ENCODE assay signal across 22 cellular contexts in genomic region chr11:76825726-76826396, GRCh38. TPM values are rescaled to one million over a fixed set of nuclear protein-coding genes. Genes with fewer than 3 reads are reported as not detected.
DNase-seq lines count a peak whose midpoint lies in the region; ATAC-seq and TF ChIP-seq lines count a peak whose summit lies in the region.
"Had no signal": no experiment of that assay in that cellular context is flagged by ENCODE, and none has a peak within 500 bp of the region (broad histone marks: within the 10 kb centered on the region; RNA-seq: fewer than 3 reads in every experiment).

No MANE protein-coding gene starts in this region.

- no peak for ATAC-seq in activated naive CD8-positive, alpha-beta T cell treated with anti-CD3 and anti-CD28 coated beads, Interleukin-2, amount 10 ng/mL, durations not matched to agents 7 days and 5 days (ENCODE audit: low read depth)
- no peak for ATAC-seq in activated naive CD8-positive, alpha-beta T cell treated with anti-CD3 and anti-CD28 coated beads, Interleukin-2, amount 50 U/mL, for 24 hours
- no peak for ATAC-seq in upper lobe of left lung (ENCODE audit: low FRiP score in 2 of 2)
- ATAC-seq: body of pancreas; CD8-positive, alpha-beta T cell had no signal

- H3K27ac Mint-ChIP-seq in activated naive CD8-positive, alpha-beta T cell treated with anti-CD3 and anti-CD28 coated beads, Interleukin-2, amount 10 ng/mL, durations not matched to agents 7 days and 5 days, result peak overlapping the region; percentile 40
- H3K27ac Mint-ChIP-seq in activated naive CD8-positive, alpha-beta T cell treated with anti-CD3 and anti-CD28 coated beads, Interleukin-2, amount 50 U/mL, for 24 hours, result no peak overlapping the region
- H3K27ac Mint-ChIP-seq: activated naive CD4-positive, alpha-beta T cell treated with anti-CD3 and anti-CD28 coated beads for 36 hours; stimulated activated memory B cell treated with anti-CD40 and anti-IgM and Interleukin-4, amounts not matched to agents 10 μg/mL and 1 μg/mL and 100 μg/mL, for 72 hours; type B pancreatic cell had no signal

- H3K27me3 Mint-ChIP-seq in activated naive CD8-positive, alpha-beta T cell treated with anti-CD3 and anti-CD28 coated beads, Interleukin-2, amount 10 ng/mL, durations not matched to agents 7 days and 5 days, result peaks cover 12% of the 10 kb centered on the region
- peaks cover 4% of the 10 kb centered on the region for H3K27me3 Mint-ChIP-seq in activated naive CD8-positive, alpha-beta T cell treated with anti-CD3 and anti-CD28 coated beads, Interleukin-2, amount 50 U/mL, for 24 hours
- H3K27me3 Mint-ChIP-seq: type B pancreatic cell had no signal

- H3K36me3 ChIP-seq in upper lobe of left lung (no peaks in the 10 kb centered on the region), SJCRH30 (no peaks in the 10 kb centered on the region)
- H3K36me3 ChIP-seq: esophagus muscularis mucosa had no signal

- H3K4me1 ChIP-seq in upper lobe of left lung (peaks cover 17 to 33% (median 21%) of the 10 kb centered on the region in 4 donors), SJCRH30 (peaks cover 15% of the 10 kb centered on the region)
- H3K4me1 ChIP-seq: body of pancreas had no signal

- H3K27ac ChIP-seq in RWPE1 (peak overlapping the region; percentile 93), epithelial cell of prostate (peak overlapping the region; percentile 92), upper lobe of left lung (peak overlapping the region; percentile 63 to 85 (median 75)), SJCRH30 (no peak overlapping the region)
- H3K27ac ChIP-seq: body of pancreas, hepatocyte had no signal

- peaks cover 26% of the 10 kb centered on the region for H3K4me1 Mint-ChIP-seq in activated naive CD8-positive, alpha-beta T cell treated with anti-CD3 and anti-CD28 coated beads, Interleukin-2, amount 10 ng/mL, durations not matched to agents 7 days and 5 days
- peaks cover 3% of the 10 kb centered on the region for H3K4me1 Mint-ChIP-seq in activated naive CD8-positive, alpha-beta T cell treated with anti-CD3 and anti-CD28 coated beads, Interleukin-2, amount 50 U/mL, for 24 hours

- 83 to 92% methylated on average over 1 of the region's 1 CpG for WGBS in upper lobe of left lung, 2 donors

- no peak for DNase-seq in activated naive CD8-positive, alpha-beta T cell treated with anti-CD3 and anti-CD28 coated beads, Interleukin-2, amount 10 ng/mL, durations not matched to agents 7 days and 5 days
- no peak for DNase-seq in activated naive CD8-positive, alpha-beta T cell treated with anti-CD3 and anti-CD28 coated beads, Interleukin-2, amount 50 U/mL, for 24 hours
- DNase-seq in RWPE1 (ENCODE audit: low spot score) (no peak), epithelial cell of prostate (ENCODE audit: low read depth, low spot score) (no peak), upper lobe of left lung (no peak), SJCRH30 (no peak), occipital lobe (lab: John Stamatoyannopoulos, UW) (no peak), NCI-H1048 (lab: John Stamatoyannopoulos, UW) (no peak)
- DNase-seq: ACHN; activated naive CD4-positive, alpha-beta T cell treated with anti-CD3 and anti-CD28 coated beads for 36 hours; activated T-cell treated with anti-CD3 and anti-CD28 coated beads for 4 hours; body of pancreas; CD8-positive, alpha-beta T cell; DND-41; kidney glomerular epithelial cell; NCI-H1092 treated with DMSO at 0.1 percent for 48 hours; NCI-H774; T-helper 2 cell had no signal

- CTCF ChIA-PET in RWPE1 (lab: Yijun Ruan, JAX), result interaction anchor here (0.6 to 1.2 kb wide), 2 partner anchors 94 to 312 kb away, joined by 3 read pairs; no protein-coding TSS in a partner anchor

- no peak for TF ChIP-seq EP300 in upper lobe of left lung (IDR thresholded peaks at IDR 0.05)

- POLR2A ChIA-PET in activated naive CD8-positive, alpha-beta T cell treated with anti-CD3 and anti-CD28 coated beads, Interleukin-2, amount 10 ng/mL, durations not matched to agents 7 days and 5 days (lab: Charles Lee), result interaction anchor here (0.6 kb wide), 1 partner anchor 272 kb away, joined by 3 read pairs; no protein-coding TSS in a partner anchor
- POLR2A ChIA-PET in RWPE1 (lab: Yijun Ruan, JAX; ENCODE audit: low non-redundant PET), result no interaction called here

- peak overlapping the region; percentile 11 for H3K4me3 Mint-ChIP-seq in activated naive CD8-positive, alpha-beta T cell treated with anti-CD3 and anti-CD28 coated beads, Interleukin-2, amount 10 ng/mL, durations not matched to agents 7 days and 5 days
- no peak overlapping the region for H3K4me3 Mint-ChIP-seq in activated naive CD8-positive, alpha-beta T cell treated with anti-CD3 and anti-CD28 coated beads, Interleukin-2, amount 50 U/mL, for 24 hours
- H3K4me3 Mint-ChIP-seq: activated naive CD4-positive, alpha-beta T cell treated with anti-CD3 and anti-CD28 coated beads for 36 hours; CD8-positive, alpha-beta T cell; stimulated activated memory B cell treated with anti-CD40 and anti-IgM and Interleukin-4, amounts not matched to agents 10 μg/mL and 1 μg/mL and 100 μg/mL, for 72 hours; type B pancreatic cell had no signal

- TF ChIP-seq POLR2A in upper lobe of left lung (IDR thresholded peaks at IDR 0.05), result no peak

- H3K9me3 ChIP-seq in upper lobe of left lung, result no peaks in the 10 kb centered on the region
- H3K9me3 ChIP-seq in SJCRH30 (replicated peaks), result peaks cover 5% of the 10 kb centered on the region; the same call in 1 of the 2 replicates
- H3K9me3 ChIP-seq: body of pancreas, esophagus muscularis mucosa had no signal

- peaks cover 11% of the 10 kb centered on the region for H3K9me3 Mint-ChIP-seq in activated naive CD8-positive, alpha-beta T cell treated with anti-CD3 and anti-CD28 coated beads, Interleukin-2, amount 10 ng/mL, durations not matched to agents 7 days and 5 days
- no peaks in the 10 kb centered on the region for H3K9me3 Mint-ChIP-seq in activated naive CD8-positive, alpha-beta T cell treated with anti-CD3 and anti-CD28 coated beads, Interleukin-2, amount 50 U/mL, for 24 hours
- H3K9me3 Mint-ChIP-seq: activated naive CD4-positive, alpha-beta T cell treated with anti-CD3 and anti-CD28 coated beads for 36 hours; CD8-positive, alpha-beta T cell; type B pancreatic cell had no signal

- TF ChIP-seq CTCF in RWPE1 (conservative IDR thresholded peaks at IDR 0.05; ENCODE audit: low read depth) (no peak), upper lobe of left lung (IDR thresholded peaks at IDR 0.05) (no peak)

- peaks cover 7% of the 10 kb centered on the region for H3K36me3 Mint-ChIP-seq in activated naive CD8-positive, alpha-beta T cell treated with anti-CD3 and anti-CD28 coated beads, Interleukin-2, amount 10 ng/mL, durations not matched to agents 7 days and 5 days
- no peaks in the 10 kb centered on the region for H3K36me3 Mint-ChIP-seq in activated naive CD8-positive, alpha-beta T cell treated with anti-CD3 and anti-CD28 coated beads, Interleukin-2, amount 50 U/mL, for 24 hours (ENCODE audit: low read depth)
- H3K36me3 Mint-ChIP-seq: CD8-positive, alpha-beta T cell; stimulated activated memory B cell treated with anti-CD40 and anti-IgM and Interleukin-4, amounts not matched to agents 10 μg/mL and 1 μg/mL and 100 μg/mL, for 72 hours; type B pancreatic cell had no signal

- H3K27me3 ChIP-seq in upper lobe of left lung (no peaks in the 10 kb centered on the region), SJCRH30 (no peaks in the 10 kb centered on the region)
- H3K27me3 ChIP-seq: body of pancreas, esophagus muscularis mucosa, hepatocyte had no signal

- H3K4me3 ChIP-seq in upper lobe of left lung, result no peak overlapping the region
- H3K4me3 ChIP-seq in SJCRH30, result no peak overlapping the region
- H3K4me3 ChIP-seq: body of pancreas, esophagus muscularis mucosa, hepatocyte had no signal

RNA-seq across cellular contexts. Expression of gene ACER3, which starts 34.9 kb away (rescaled TPM):
- total RNA-seq in activated naive CD8-positive, alpha-beta T cell treated with anti-CD3 and anti-CD28 coated beads, Interleukin-2, amount 10 ng/mL, durations not matched to agents 7 days and 5 days, result 10 to 100 TPM; 10.4 to 13.2 TPM
- 10 to 100 TPM; 10.5 to 46.7 (median 17.1) TPM for total RNA-seq in upper lobe of left lung
- 17.3 and 22.1 TPM in 2 replicates for total RNA-seq in SJCRH30 (2014; rRNA removed; shearing (Covaris generic))
- 21.5 TPM for total RNA-seq in occipital lobe

RNA-seq across cellular contexts. Expression of gene TSKU, which starts 42.7 kb away (rescaled TPM):
- total RNA-seq in activated naive CD8-positive, alpha-beta T cell treated with anti-CD3 and anti-CD28 coated beads, Interleukin-2, amount 10 ng/mL, durations not matched to agents 7 days and 5 days, result 1 to 10 TPM; 2.4 to 2.8 TPM
- total RNA-seq in upper lobe of left lung (10 to 100 TPM in 2 of 6 donors, 1 to 10 TPM in 4; 2.1 to 19.8 (median 9.5) TPM), occipital lobe (12.3 TPM)
- 18.2 and 21.2 TPM in 2 replicates for total RNA-seq in SJCRH30 (2014; rRNA removed; shearing (Covaris generic))
- total RNA-seq: CD8-positive, alpha-beta T cell had no signal
